20 cellular contexts compared by ENCODE assay signal in the genomic region with DNA sequence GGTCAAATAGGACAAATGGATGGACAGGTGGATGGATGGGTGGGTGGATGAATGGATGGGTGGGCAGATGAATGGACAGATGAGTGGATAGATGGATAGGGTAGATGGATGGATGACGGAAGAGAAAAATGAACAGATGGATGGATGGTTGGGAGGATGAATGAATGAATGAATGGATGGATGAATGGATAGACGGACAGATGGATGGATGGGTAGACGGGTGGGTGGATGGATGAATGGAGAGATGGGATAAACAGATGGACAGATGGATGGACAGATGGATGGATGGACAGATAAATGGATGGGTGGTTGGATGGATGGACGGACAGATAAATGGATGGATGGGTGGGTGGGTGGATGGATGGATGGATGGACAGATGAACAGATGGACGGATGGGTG.
"Had no signal": no experiment of that assay in that cellular context is flagged by ENCODE, and none has a peak within 500 bp of the region (broad histone marks: within the 10 kb centered on the region; RNA-seq: fewer than 3 reads in every experiment).

No MANE protein-coding gene starts in this region.

- H3K4me1 ChIP-seq: SJSA1 had no signal

- H3K4me3 ChIP-seq: SJSA1, SK-N-MC had no signal

- H3K27ac ChIP-seq: SJSA1, SK-N-MC had no signal

- H3K9me3 ChIP-seq: SJSA1 had no signal

- H3K27me3 ChIP-seq: SJSA1 had no signal

- H3K36me3 ChIP-seq: SJSA1 had no signal

- FAIRE-seq: RCC 7860 had no signal

- DNase-seq: KBM-7, MV-4-11, NCI-H1048, NCI-H1105, NCI-H1417, NCI-H1436 treated with DMSO at 0.1 percent for 48 hours, NCI-H1694 treated with DMSO at 0.1 percent for 48 hours, NCI-H1930, NCI-H2081, NCI-H2107, NCI-H2227 treated with DMSO at 0.1 percent for 48 hours, NCI-H524, NCI-H526 treated with DMSO at 0.1 percent for 48 hours, NCI-H748 treated with DMSO at 0.1 percent for 48 hours, Right ventricle myocardium superior, RPMI8226, SIG-M5 had no signal
